In genomic region chr5:88656196-88656935, GRCh38 we compare ENCODE assay signal across 11 cellular contexts.
"Had no signal": no experiment of that assay in that cellular context is flagged by ENCODE, and none has a peak within 500 bp of the region (broad histone marks: within the 10 kb centered on the region; RNA-seq: fewer than 3 reads in every experiment).

No MANE protein-coding gene starts in this region.

- DNase-seq: activated CD4-positive, alpha-beta T cell treated with anti-CD3 and anti-CD28 coated beads, Interleukin-2, amount 10 ng/mL, durations not matched to agents 7 days and 5 days; activated CD8-positive, alpha-beta memory T cell treated with anti-CD3 and anti-CD28 coated beads for 24 hours; activated naive CD8-positive, alpha-beta T cell treated with anti-CD3 and anti-CD28 coated beads, Interleukin-2, amount 10 ng/mL, durations not matched to agents 7 days and 5 days; colonic mucosa; esophagus squamous epithelium; midbrain; stimulated activated naive CD8-positive, alpha-beta T cell treated with anti-CD3 and anti-CD28 coated beads, Interleukin-15, Interleukin-2, amounts not matched to agents 100 U/mL and 50 U/mL, for 24 hours; testis; upper lobe of left lung had no signal

- FAIRE-seq: endothelial cell of umbilical vein had no signal

- H3K27ac ChIP-seq: cardiac muscle cell, colonic mucosa, esophagus squamous epithelium, testis, upper lobe of left lung had no signal
